ENCODE assay signal across 1 cellular context in the genomic region with DNA sequence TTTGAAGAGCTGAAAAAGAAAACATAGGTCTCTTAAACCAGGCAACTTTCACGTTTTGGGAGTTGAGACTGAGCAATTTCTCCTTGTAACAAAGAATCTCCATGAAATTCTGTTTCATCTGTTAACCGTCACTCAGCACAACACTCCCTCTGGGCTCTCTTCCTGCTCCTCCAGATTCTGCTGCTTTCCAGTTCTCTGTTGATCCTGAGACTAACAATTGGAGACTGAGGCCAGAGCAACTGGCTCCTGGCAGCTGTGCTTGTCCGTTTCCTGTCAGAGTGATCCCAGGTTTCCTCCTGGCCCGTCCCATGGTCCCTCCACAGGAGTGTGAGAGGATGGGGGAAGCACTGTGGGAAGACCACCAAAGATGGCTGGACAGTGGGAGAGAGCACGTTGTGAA.
TF ChIP-seq lines count a peak whose summit lies in the region.

No MANE protein-coding gene starts in this region.

TF ChIP-seq in HepG2, 621 proteins besides CTCF, POLR2A, EP300 and RAD21 (continued from another document):
- TF ChIP-seq E2F1 (CRISPR knock-in tag; IDR thresholded peaks at IDR 0.05) (no peak), KLF16 (CRISPR knock-in tag; IDR thresholded peaks at IDR 0.05) (no peak), LRRFIP1 (CRISPR knock-in tag; conservative IDR thresholded peaks at IDR 0.05) (no peak), NKX3-1 (CRISPR knock-in tag; IDR thresholded peaks at IDR 0.05) (no peak), ZNF569 (CRISPR knock-in tag; IDR thresholded peaks at IDR 0.05; ENCODE audit: borderline replicate concordance) (no peak), ZNF329 (CRISPR knock-in tag; IDR thresholded peaks at IDR 0.05; ENCODE audit: low read depth) (no peak), RFX1 (IDR thresholded peaks at IDR 0.05) (no peak), GATAD1 (CRISPR knock-in tag; IDR thresholded peaks at IDR 0.05) (no peak), ZFY (CRISPR knock-in tag; IDR thresholded peaks at IDR 0.05) (no peak), YY1 (IDR thresholded peaks at IDR 0.05; ENCODE audit: insufficient read depth, insufficient replicate concordance, low read depth, low read length) (no peak), PRDM10 (CRISPR knock-in tag; IDR thresholded peaks at IDR 0.05; ENCODE audit: low read depth) (no peak), ZNF550 (CRISPR knock-in tag; IDR thresholded peaks at IDR 0.05; ENCODE audit: borderline replicate concordance) (no peak)
- TF ChIP-seq, protein P1, sequence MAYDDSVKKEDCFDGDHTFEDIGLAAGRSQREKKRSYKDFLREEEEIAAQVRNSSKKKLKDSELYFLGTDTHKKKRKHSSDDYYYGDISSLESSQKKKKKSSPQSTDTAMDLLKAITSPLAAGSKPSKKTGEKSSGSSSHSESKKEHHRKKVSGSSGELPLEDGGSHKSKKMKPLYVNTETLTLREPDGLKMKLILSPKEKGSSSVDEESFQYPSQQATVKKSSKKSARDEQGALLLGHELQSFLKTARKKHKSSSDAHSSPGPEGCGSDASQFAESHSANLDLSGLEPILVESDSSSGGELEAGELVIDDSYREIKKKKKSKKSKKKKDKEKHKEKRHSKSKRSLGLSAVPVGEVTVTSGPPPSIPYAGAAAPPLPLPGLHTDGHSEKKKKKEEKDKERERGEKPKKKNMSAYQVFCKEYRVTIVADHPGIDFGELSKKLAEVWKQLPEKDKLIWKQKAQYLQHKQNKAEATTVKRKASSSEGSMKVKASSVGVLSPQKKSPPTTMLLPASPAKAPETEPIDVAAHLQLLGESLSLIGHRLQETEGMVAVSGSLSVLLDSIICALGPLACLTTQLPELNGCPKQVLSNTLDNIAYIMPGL (CRISPR knock-in tag; IDR thresholded peaks at IDR 0.05; ENCODE audit: borderline replicate concordance in 1 of 2, low read depth in 1 of 2), result no peak
